29 cellular contexts compared by ENCODE assay signal in the genomic region with DNA sequence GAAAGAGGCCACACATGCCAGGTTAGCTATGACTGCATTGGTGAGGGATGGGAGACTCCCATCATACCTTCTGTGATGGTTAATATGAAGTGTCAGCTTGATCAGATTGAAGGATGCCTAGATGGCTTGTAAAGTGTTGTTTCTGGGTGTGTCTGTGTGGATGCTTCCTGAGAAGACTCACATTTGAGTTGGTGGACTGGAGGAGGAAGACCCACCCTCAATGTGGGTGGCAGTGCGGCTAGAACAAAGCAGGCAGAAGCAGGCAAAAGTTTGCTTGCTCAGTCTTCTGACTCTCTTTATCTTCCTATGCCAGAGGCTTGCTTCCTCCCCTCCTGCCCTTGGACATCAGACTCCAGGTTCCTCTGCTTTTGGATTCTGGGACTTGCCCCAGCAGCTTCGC.
"Had no signal": no experiment of that assay in that cellular context is flagged by ENCODE, and none has a peak within 500 bp of the region (broad histone marks: within the 10 kb centered on the region; RNA-seq: fewer than 3 reads in every experiment).

No MANE protein-coding gene starts in this region.

- H3K27me3 Mint-ChIP-seq: stimulated activated naive CD8-positive, alpha-beta T cell treated with anti-CD3 and anti-CD28 coated beads, Interleukin-15, Interleukin-2, amounts not matched to agents 100 ng/mL and 50 ng/mL, for 24 hours had no signal

- H3K4me3 Mint-ChIP-seq: naive thymus-derived CD8-positive, alpha-beta T cell; nephron progenitor cell; stimulated activated effector memory CD8-positive, alpha-beta T cell treated with anti-CD3 and anti-CD28 coated beads, Interleukin-12 subunit alpha, Interleukin-12 subunit beta, amount 100 ng/mL, for 72 hours; stimulated activated naive CD8-positive, alpha-beta T cell treated with anti-CD3 and anti-CD28 coated beads, Interleukin-15, Interleukin-2, amounts not matched to agents 100 ng/mL and 50 ng/mL, for 24 hours had no signal

- FAIRE-seq: endothelial cell of umbilical vein, islet of Langerhans had no signal

- H3K4me3 ChIP-seq: coronary artery, esophagus squamous epithelium, heart right ventricle, left lung, ovary, psoas muscle, sigmoid colon, suprapubic skin, transverse colon, upper lobe of right lung, uterus had no signal

- DNase-seq: dermis blood vessel endothelial cell; effector memory CD4-positive, alpha-beta T cell; esophagus squamous epithelium; foreskin melanocyte; glutamatergic neuron; heart right ventricle; hippocampal formation; left cardiac atrium; left lung; mammary epithelial cell; naive thymus-derived CD8-positive, alpha-beta T cell; nephron progenitor cell; nucleus accumbens; ovary; posterior cingulate gyrus; psoas muscle; right cardiac atrium; sigmoid colon; stimulated activated CD4-positive, alpha-beta T cell treated with anti-CD3 and anti-CD28 coated beads, Interleukin-2, amount 100 ng/mL, for 24 hours; stimulated activated CD4-positive, alpha-beta T cell treated with anti-CD3 and anti-CD28 coated beads, Interleukin-4, amount 100 ng/mL, for 24 hours; transverse colon; upper lobe of right lung; uterus had no signal

- H3K4me1 Mint-ChIP-seq: stimulated activated effector memory CD8-positive, alpha-beta T cell treated with anti-CD3 and anti-CD28 coated beads, Interleukin-12 subunit alpha, Interleukin-12 subunit beta, amount 100 ng/mL, for 72 hours had no signal

- H3K36me3 Mint-ChIP-seq: stimulated activated effector memory CD8-positive, alpha-beta T cell treated with anti-CD3 and anti-CD28 coated beads, Interleukin-12 subunit alpha, Interleukin-12 subunit beta, amount 100 ng/mL, for 72 hours had no signal

- H3K27ac Mint-ChIP-seq: naive thymus-derived CD8-positive, alpha-beta T cell; nephron progenitor cell; stimulated activated effector memory CD8-positive, alpha-beta T cell treated with anti-CD3 and anti-CD28 coated beads, Interleukin-12 subunit alpha, Interleukin-12 subunit beta, amount 100 ng/mL, for 72 hours; stimulated activated naive CD8-positive, alpha-beta T cell treated with anti-CD3 and anti-CD28 coated beads, Interleukin-15, Interleukin-2, amounts not matched to agents 100 ng/mL and 50 ng/mL, for 24 hours had no signal

- H3K9me3 ChIP-seq: esophagus squamous epithelium, heart right ventricle, left lung, ovary, psoas muscle, sigmoid colon, suprapubic skin, transverse colon, upper lobe of right lung, uterus had no signal

- H3K4me1 ChIP-seq: left lung, uterus had no signal

- H3K36me3 ChIP-seq: esophagus squamous epithelium, heart right ventricle, left lung, ovary, sigmoid colon, suprapubic skin, transverse colon, upper lobe of right lung, uterus had no signal

- H3K27ac ChIP-seq: coronary artery, esophagus squamous epithelium, heart right ventricle, left lung, ovary, psoas muscle, sigmoid colon, suprapubic skin, transverse colon, upper lobe of right lung, uterus had no signal

- H3K27me3 ChIP-seq: esophagus squamous epithelium, heart right ventricle, left lung, ovary, sigmoid colon, suprapubic skin, transverse colon, upper lobe of right lung, uterus had no signal

- H3K9me3 Mint-ChIP-seq: nephron progenitor cell; stimulated activated effector memory CD8-positive, alpha-beta T cell treated with anti-CD3 and anti-CD28 coated beads, Interleukin-12 subunit alpha, Interleukin-12 subunit beta, amount 100 ng/mL, for 72 hours; stimulated activated naive CD8-positive, alpha-beta T cell treated with anti-CD3 and anti-CD28 coated beads, Interleukin-15, Interleukin-2, amounts not matched to agents 100 ng/mL and 50 ng/mL, for 24 hours had no signal
